In the genomic region with DNA sequence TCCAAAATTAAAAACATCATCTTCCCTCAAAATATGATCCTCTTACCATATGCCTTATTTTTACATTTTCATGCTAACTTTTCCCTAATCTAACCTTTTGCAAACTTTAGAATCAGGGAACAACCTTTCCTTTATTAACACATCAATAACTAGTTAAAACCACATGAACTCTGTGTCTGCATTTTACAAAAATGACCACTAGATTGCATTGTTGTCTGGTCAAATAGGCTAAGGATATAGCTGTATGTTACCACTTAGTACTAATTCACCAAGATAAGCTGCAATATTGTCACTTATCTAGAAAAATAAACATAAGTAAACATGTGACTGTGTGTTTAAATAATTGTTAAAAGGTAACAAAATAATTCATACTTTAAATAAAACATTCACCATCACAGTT, we compare ENCODE assay signal across 2 cellular contexts.
TF ChIP-seq lines count a peak whose summit lies in the region.

No MANE protein-coding gene starts in this region.

TF ChIP-seq in Ishikawa, 13 proteins besides CTCF, POLR2A, EP300 and RAD21 (continued from another document):
- TF ChIP-seq REST (IDR thresholded peaks at IDR 0.05; ENCODE audit: low read depth) (no peak), CREB1 (IDR thresholded peaks at IDR 0.05; ENCODE audit: low read depth) (no peak), FOXM1 (IDR thresholded peaks at IDR 0.05; ENCODE audit: borderline replicate concordance, low read depth) (no peak)
- TF ChIP-seq, protein P1, sequence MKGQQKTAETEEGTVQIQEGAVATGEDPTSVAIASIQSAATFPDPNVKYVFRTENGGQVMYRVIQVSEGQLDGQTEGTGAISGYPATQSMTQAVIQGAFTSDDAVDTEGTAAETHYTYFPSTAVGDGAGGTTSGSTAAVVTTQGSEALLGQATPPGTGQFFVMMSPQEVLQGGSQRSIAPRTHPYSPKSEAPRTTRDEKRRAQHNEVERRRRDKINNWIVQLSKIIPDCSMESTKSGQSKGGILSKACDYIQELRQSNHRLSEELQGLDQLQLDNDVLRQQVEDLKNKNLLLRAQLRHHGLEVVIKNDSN (IDR thresholded peaks at IDR 0.05) = no peak

TF ChIP-seq in K562, 482 proteins besides CTCF, POLR2A, EP300 and RAD21 (continued from another document):
- TF ChIP-seq, protein P2, sequence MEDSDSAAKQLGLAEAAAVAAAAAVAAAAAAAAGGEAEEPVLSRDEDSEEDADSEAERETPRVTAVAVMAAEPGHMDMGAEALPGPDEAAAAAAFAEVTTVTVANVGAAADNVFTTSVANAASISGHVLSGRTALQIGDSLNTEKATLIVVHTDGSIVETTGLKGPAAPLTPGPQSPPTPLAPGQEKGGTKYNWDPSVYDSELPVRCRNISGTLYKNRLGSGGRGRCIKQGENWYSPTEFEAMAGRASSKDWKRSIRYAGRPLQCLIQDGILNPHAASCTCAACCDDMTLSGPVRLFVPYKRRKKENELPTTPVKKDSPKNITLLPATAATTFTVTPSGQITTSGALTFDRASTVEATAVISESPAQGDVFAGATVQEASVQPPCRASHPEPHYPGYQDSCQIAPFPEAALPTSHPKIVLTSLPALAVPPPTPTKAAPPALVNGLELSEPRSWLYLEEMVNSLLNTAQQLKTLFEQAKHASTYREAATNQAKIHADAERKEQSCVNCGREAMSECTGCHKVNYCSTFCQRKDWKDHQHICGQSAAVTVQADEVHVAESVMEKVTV (CRISPR knock-in tag; IDR thresholded peaks at IDR 0.05) = peak; percentile 83
- TF ChIP-seq TBL1XR1 (IDR thresholded peaks at IDR 0.05; ENCODE audit: low read length in 2 of 2) (no peak), ZBTB1 (CRISPR knock-in tag; IDR thresholded peaks at IDR 0.05; ENCODE audit: borderline replicate concordance, low read depth) (no peak), JUNB (CRISPR knock-in tag; conservative IDR thresholded peaks at IDR 0.05) (no peak), MAZ (CRISPR knock-in tag; conservative IDR thresholded peaks at IDR 0.05 in 1 of 2, IDR thresholded peaks at IDR 0.05 in 1 of 2) (no peak), REST (CRISPR knock-in tag; IDR thresholded peaks at IDR 0.05; ENCODE audit: low read depth) (no peak), POLR2B (IDR thresholded peaks at IDR 0.05; ENCODE audit: low read depth, partially characterized antibody) (no peak), TARDBP (IDR thresholded peaks at IDR 0.05) (no peak), KLF16 (IDR thresholded peaks at IDR 0.05) (0 out of 2 replicates have a peak, but pooled peaks have one; percentile 19)
- TF ChIP-seq, protein P3, sequence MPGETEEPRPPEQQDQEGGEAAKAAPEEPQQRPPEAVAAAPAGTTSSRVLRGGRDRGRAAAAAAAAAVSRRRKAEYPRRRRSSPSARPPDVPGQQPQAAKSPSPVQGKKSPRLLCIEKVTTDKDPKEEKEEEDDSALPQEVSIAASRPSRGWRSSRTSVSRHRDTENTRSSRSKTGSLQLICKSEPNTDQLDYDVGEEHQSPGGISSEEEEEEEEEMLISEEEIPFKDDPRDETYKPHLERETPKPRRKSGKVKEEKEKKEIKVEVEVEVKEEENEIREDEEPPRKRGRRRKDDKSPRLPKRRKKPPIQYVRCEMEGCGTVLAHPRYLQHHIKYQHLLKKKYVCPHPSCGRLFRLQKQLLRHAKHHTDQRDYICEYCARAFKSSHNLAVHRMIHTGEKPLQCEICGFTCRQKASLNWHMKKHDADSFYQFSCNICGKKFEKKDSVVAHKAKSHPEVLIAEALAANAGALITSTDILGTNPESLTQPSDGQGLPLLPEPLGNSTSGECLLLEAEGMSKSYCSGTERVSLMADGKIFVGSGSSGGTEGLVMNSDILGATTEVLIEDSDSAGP (CRISPR knock-in tag; IDR thresholded peaks at IDR 0.05) = no peak
